Comparison of ENCODE assay signal across 22 cellular contexts in the genomic region with DNA sequence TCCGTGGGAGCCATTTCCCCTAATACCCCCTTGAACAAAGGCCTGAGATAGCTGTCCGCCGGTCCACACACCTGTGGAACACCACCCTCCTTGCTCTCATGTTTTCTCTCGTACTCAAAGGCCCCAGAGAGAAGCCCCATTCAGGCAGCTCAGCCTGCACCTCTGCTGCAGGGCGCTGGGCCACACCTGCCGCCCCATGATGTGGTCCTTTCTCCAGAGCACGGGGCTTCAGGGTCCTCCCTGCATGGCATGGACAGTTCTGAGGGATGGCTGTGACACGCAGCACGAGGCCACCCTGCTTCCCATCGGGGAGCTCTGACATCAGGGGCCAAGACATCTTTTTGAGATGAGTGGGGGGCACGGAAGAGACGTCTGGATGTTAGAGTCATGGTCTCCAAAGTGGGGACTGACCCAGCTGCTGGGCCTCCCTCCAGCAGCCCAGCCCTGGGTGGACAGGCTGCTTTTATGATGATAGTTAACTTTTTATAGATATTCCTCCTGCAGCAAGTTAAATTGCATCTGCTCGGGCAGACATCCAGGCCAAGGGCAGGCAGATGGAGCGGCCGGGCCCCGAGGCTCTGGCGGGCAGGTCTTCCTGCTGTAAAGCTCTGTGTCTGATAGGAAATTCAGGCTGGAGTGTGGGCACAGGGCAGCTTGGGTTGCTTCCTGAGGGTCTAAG. TPM values are rescaled to one million over a fixed set of nuclear protein-coding genes. Genes with fewer than 3 reads are reported as not detected.
DNase-seq lines count a peak whose midpoint lies in the region; FAIRE-seq and TF ChIP-seq lines count a peak whose summit lies in the region.
"Had no signal": no experiment of that assay in that cellular context is flagged by ENCODE, and none has a peak within 500 bp of the region (broad histone marks: within the 10 kb centered on the region; RNA-seq: fewer than 3 reads in every experiment).

No MANE protein-coding gene starts in this region.

- H3K9ac ChIP-seq in SK-N-SH, result no peak overlapping the region
- H3K9ac ChIP-seq in keratinocyte (ENCODE audit: control insufficient read depth, extremely low read depth, insufficient read depth, low read length), result no peak overlapping the region
- H3K9ac ChIP-seq: BLaER1 had no signal

- no peaks in the 10 kb centered on the region for H4K20me1 ChIP-seq in SK-N-SH (ENCODE audit: insufficient read depth)
- H4K20me1 ChIP-seq in keratinocyte (ENCODE audit: control insufficient read depth, extremely low read depth, insufficient read depth, low read length), result no peaks in the 10 kb centered on the region
- H4K20me1 ChIP-seq: BLaER1 had no signal

- H3K4me1 ChIP-seq in SK-N-SH (ENCODE audit: control insufficient read depth in 1 of 2, insufficient read depth in 2 of 2, low read depth in 1 of 2, low read length in 1 of 2) (peaks cover 6 to 65% of the 10 kb centered on the region in 2 experiments; a peak in 2 of 4 replicates), keratinocyte (ENCODE audit: control insufficient read depth, extremely low read depth, insufficient read depth, low read length) (peaks cover 77% of the 10 kb centered on the region), prostate gland (replicated peaks) (peaks cover 5% of the 10 kb centered on the region)
- H3K4me1 ChIP-seq: heart right ventricle had no signal

- no peak overlapping the region for H2AFZ ChIP-seq in SK-N-SH (ENCODE audit: low read depth)
- H2AFZ ChIP-seq in keratinocyte (ENCODE audit: control insufficient read depth, low read length), result peak overlapping the region; percentile 11

- dilution Hi-C loops in keratinocyte (cut with MboI; ENCODE audit: extremely low pct_ligation_motif_present, low sequenced_read_pairs), result no loop called here

- POLR2A ChIA-PET in SK-N-SH (lab: Yijun Ruan, JAX), result interaction anchor here (0.7 to 1.8 kb wide), 2 partner anchors 27 to 56 kb away, joined by 3 to 11 read pairs; a partner anchor contains a TSS

- peak; percentile 20 for DNase-seq in EH (ENCODE audit: low read depth)
- peak; percentile 88 for DNase-seq in SK-N-SH
- DNase-seq in keratinocyte (ENCODE audit: low read depth, low spot score), result no peak
- peak; percentile 62 for DNase-seq in prostate gland (ENCODE audit: low spot score)
- no peak for DNase-seq in midbrain (lab: John Stamatoyannopoulos, UW)
- DNase-seq in GM20000 (ENCODE audit: low spot score), result no peak
- DNase-seq in germinal center (ENCODE audit: low spot score), result no peak
- no peak for DNase-seq in Kasumi-1 (lab: John Stamatoyannopoulos, UW)
- DNase-seq: ACHN; activated B cell treated with CpG ODN at 0.5 μM for 24 hours; activated CD4-positive, alpha-beta T cell treated with anti-CD3 and anti-CD28 coated beads, Interleukin-2, amount 50 U/mL, for 4 hours; activated naive CD4-positive, alpha-beta T cell treated with anti-CD3 and anti-CD28 coated beads, Interleukin-2, amount 10 ng/mL, durations not matched to agents 7 days and 5 days; effector memory CD4-positive, alpha-beta T cell; heart right ventricle; NCI-H1930; NCI-H526; SHP77 treated with DMSO at 0.1 percent for 48 hours; thyroid gland had no signal

- H3K4me3 ChIP-seq in SK-N-SH (ENCODE audit: low read depth in 2 of 2, low read length in 1 of 2) (no peak overlapping the region), keratinocyte (ENCODE audit: control insufficient read depth in 2 of 3, extremely low read depth in 1 of 3, insufficient read depth in 2 of 3, low read depth in 1 of 3, low read length in 3 of 3) (no peak overlapping the region), prostate gland (no peak overlapping the region)
- H3K4me3 ChIP-seq: BLaER1, GM12878, heart right ventricle, skin epidermis, thyroid gland had no signal

- no peaks in the 10 kb centered on the region for H3K79me2 ChIP-seq in SK-N-SH (ENCODE audit: insufficient read depth)
- H3K79me2 ChIP-seq in keratinocyte (ENCODE audit: control insufficient read depth, insufficient read depth, low read length), result no peaks in the 10 kb centered on the region

- peak; percentile 38 for TF ChIP-seq RAD21 in SK-N-SH (IDR thresholded peaks at IDR 0.05; ENCODE audit: low read length)

- CTCF ChIA-PET in SK-N-SH (lab: Yijun Ruan, JAX), result interaction anchor here (1.0 to 1.7 kb wide), 7 partner anchors 12 to 493 kb away, joined by 3 to 7 read pairs (median 5); a partner anchor contains a TSS

- TF ChIP-seq POLR2A in prostate gland (IDR thresholded peaks at IDR 0.05), result no peak

- H3K27me3 ChIP-seq in SK-N-SH (ENCODE audit: insufficient read depth) (no peaks in the 10 kb centered on the region), keratinocyte (ENCODE audit: control insufficient read depth, extremely low read depth, insufficient read depth, low read length) (no peaks in the 10 kb centered on the region), prostate gland (replicated peaks; ENCODE audit: insufficient read depth) (no peaks in the 10 kb centered on the region)
- H3K27me3 ChIP-seq: BLaER1, brain microvascular endothelial cell, thyroid gland had no signal

- no peaks in the 10 kb centered on the region for H3K9me2 ChIP-seq in SK-N-SH

- peak in 1 of 2 experiments; percentile 76; a peak in 1 of 4 replicates for TF ChIP-seq EP300 in SK-N-SH (IDR thresholded peaks at IDR 0.05; ENCODE audit: borderline replicate concordance in 1 of 2, low read depth in 1 of 2, low read length in 1 of 2)

- no peak for FAIRE-seq in keratinocyte (lab: Jason Lieb, UNC)
- FAIRE-seq: GM12878 had no signal

- H3K4me2 ChIP-seq in SK-N-SH (no peak overlapping the region), keratinocyte (ENCODE audit: control insufficient read depth, extremely low read depth, insufficient read depth, low read depth, low read length) (no peak overlapping the region)
- H3K4me2 ChIP-seq: BLaER1 had no signal

- H3F3A ChIP-seq in SK-N-SH (replicated peaks; ENCODE audit: insufficient read depth), result no peaks in the 10 kb centered on the region

- TF ChIP-seq CTCF in SK-N-SH (IDR thresholded peaks at IDR 0.05), result no peak
- no peak for TF ChIP-seq CTCF in keratinocyte (optimal IDR thresholded peaks at IDR 0.05 in 1 of 3, IDR thresholded peaks at IDR 0.05 in 1 of 3, conservative IDR thresholded peaks at IDR 0.05 in 1 of 3; ENCODE audit: extremely low read depth in 1 of 3, insufficient read depth in 2 of 3, low read length in 3 of 3)
- no peak for TF ChIP-seq CTCF in prostate gland (IDR thresholded peaks at IDR 0.05)
- TF ChIP-seq CTCF in GM20000 (IDR thresholded peaks at IDR 0.05; ENCODE audit: extremely low read depth, missing control alignments), result no peak

- H3K9me1 ChIP-seq in keratinocyte (ENCODE audit: control insufficient read depth, extremely low read depth, insufficient read depth, low read length), result no peaks in the 10 kb centered on the region

- H3K36me3 ChIP-seq in SK-N-SH (replicated peaks in 1 of 2; ENCODE audit: control insufficient read depth in 1 of 2, insufficient read depth in 2 of 2, low read length in 1 of 2) (no peaks in the 10 kb centered on the region), keratinocyte (ENCODE audit: control insufficient read depth in 2 of 2, extremely low read depth in 1 of 2, insufficient read depth in 2 of 2, low read length in 2 of 2) (no peaks in the 10 kb centered on the region), prostate gland (no peaks in the 10 kb centered on the region)
- H3K36me3 ChIP-seq: BLaER1, brain microvascular endothelial cell, heart right ventricle, thyroid gland had no signal

- WGBS in SK-N-SH (ENCODE audit: low lambda C conversion rate), result 96% methylated on average over 8 of the region's 17 CpGs
- WGBS in prostate gland, result 50% methylated on average over 17 of the region's 17 CpGs

- H3K27ac ChIP-seq in SK-N-SH (ENCODE audit: low read depth in 2 of 2, low read length in 1 of 2) (peak overlapping the region in 1 of 2 experiments; percentile 88; a peak in 2 of 4 replicates), keratinocyte (ENCODE audit: control insufficient read depth, insufficient read depth, low read length) (no peak overlapping the region), prostate gland (no peak overlapping the region)
- H3K27ac ChIP-seq: BLaER1, brain microvascular endothelial cell, heart right ventricle, thyroid gland had no signal

- H3K9me3 ChIP-seq in SK-N-SH (no peaks in the 10 kb centered on the region), keratinocyte (ENCODE audit: control insufficient read depth, low read depth, low read length) (no peaks in the 10 kb centered on the region), prostate gland (no peaks in the 10 kb centered on the region)
- H3K9me3 ChIP-seq: BLaER1, heart right ventricle, thyroid gland had no signal

- intact Hi-C loops in prostate gland (cut with DNase I), result no loop called here

TF ChIP-seq in SK-N-SH, 30 proteins besides CTCF, POLR2A, EP300 and RAD21 (continues in another document):
- TF ChIP-seq, protein P1, sequence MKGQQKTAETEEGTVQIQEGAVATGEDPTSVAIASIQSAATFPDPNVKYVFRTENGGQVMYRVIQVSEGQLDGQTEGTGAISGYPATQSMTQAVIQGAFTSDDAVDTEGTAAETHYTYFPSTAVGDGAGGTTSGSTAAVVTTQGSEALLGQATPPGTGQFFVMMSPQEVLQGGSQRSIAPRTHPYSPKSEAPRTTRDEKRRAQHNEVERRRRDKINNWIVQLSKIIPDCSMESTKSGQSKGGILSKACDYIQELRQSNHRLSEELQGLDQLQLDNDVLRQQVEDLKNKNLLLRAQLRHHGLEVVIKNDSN (IDR thresholded peaks at IDR 0.05; ENCODE audit: borderline replicate concordance, low read depth), result no peak
- TF ChIP-seq FOXM1 (IDR thresholded peaks at IDR 0.05; ENCODE audit: low read depth) (no peak), SIN3A (IDR thresholded peaks at IDR 0.05; ENCODE audit: borderline replicate concordance, low read depth, low read length) (no peak), MEF2A (IDR thresholded peaks at IDR 0.05; ENCODE audit: borderline replicate concordance, low read depth) (no peak), RFX5 (IDR thresholded peaks at IDR 0.05; ENCODE audit: low read length) (no peak), MXI1 (IDR thresholded peaks at IDR 0.05; ENCODE audit: low read depth, low read length) (peak; percentile 55; the same call in 1 of the 2 replicates)
- TF ChIP-seq, protein P2, sequence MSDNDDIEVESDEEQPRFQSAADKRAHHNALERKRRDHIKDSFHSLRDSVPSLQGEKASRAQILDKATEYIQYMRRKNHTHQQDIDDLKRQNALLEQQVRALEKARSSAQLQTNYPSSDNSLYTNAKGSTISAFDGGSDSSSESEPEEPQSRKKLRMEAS (IDR thresholded peaks at IDR 0.05; ENCODE audit: low read depth), result no peak

RNA-seq across cellular contexts. Expression of a gene that starts 56.7 kb away (rescaled TPM):
- polyA plus RNA-seq in SK-N-SH (2012; rRNA removed) (105 and 122 TPM in 2 replicates), keratinocyte (696 to 1,073 TPM (median 1,057 TPM) in 3 replicates)
- polyA plus RNA-seq in SK-N-SH (2012; cell fraction: cytosol; rRNA removed), result 63.4 and 86.1 TPM in 2 replicates
- polyA plus RNA-seq in SK-N-SH (2012; cell fraction: nucleus; rRNA removed), result 58.4 and 62.2 TPM in 2 replicates
- 577 TPM for polyA plus RNA-seq in keratinocyte (2011; ENCODE audit: low read depth)
- 226 and 414 TPM in 2 replicates for polyA plus RNA-seq in keratinocyte (2011; cell fraction: cytosol; rRNA removed)
- polyA plus RNA-seq in keratinocyte (2011; cell fraction: nucleus; rRNA removed), result 1,167 and 1,399 TPM in 2 replicates
- 758 and 1,072 TPM in 2 replicates for polyA plus RNA-seq in keratinocyte (2012; ENCODE audit: low replicate concordance)
- polyA minus RNA-seq in keratinocyte, result 474 to 810 TPM (median 579 TPM) in 3 replicates
- 947 TPM for polyA minus RNA-seq in keratinocyte (2011; cell fraction: cytosol; rRNA and poly(A)+ RNA removed)
- 1,336 and 1,444 TPM in 2 replicates for polyA minus RNA-seq in keratinocyte (2011; cell fraction: nucleus; rRNA and poly(A)+ RNA removed)
- total RNA-seq in prostate gland, result 100 to 1,000 TPM; 103 to 167 TPM
- total RNA-seq: activated B cell treated with CpG ODN at 0.5 μM for 24 hours had no signal

Comparison
In these comparisons a context has a peak if more than half of its experiments do, and no peak if none do; other contexts are left out.
1. DNase-seq: peak in EH (single experiment), SK-N-SH (single experiment) and prostate gland (single experiment); none in keratinocyte (single experiment), midbrain (single experiment), GM20000 (single experiment), germinal center (single experiment) and Kasumi-1 (0 of 2).